ENCODE assay signal across 36 cellular contexts in the genomic region with DNA sequence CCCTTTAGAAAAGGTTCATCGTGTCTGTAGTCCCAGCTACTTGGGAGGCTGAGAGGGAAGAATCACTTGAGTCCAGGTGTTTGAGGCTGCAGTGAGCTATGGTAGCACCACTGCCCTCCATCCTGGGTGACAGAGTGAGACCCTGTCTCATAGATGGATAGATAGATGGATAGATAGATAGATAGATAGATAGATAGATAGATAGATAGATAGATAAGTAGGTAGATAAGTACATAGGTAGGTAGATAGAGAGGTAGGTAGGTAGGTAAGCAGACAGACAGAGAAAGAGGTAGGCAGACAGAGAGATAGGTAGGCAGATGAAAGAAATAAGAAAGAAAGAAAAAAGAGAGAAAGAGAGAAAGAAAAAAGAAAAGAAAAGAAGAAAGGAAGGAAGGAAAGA.
"Had no signal": no experiment of that assay in that cellular context is flagged by ENCODE, and none has a peak within 500 bp of the region (broad histone marks: within the 10 kb centered on the region; RNA-seq: fewer than 3 reads in every experiment).

No MANE protein-coding gene starts in this region.

- H3K4me1 ChIP-seq: adrenal gland, ascending aorta, body of pancreas, breast epithelium, colonic mucosa had no signal

- H3K27me3 Mint-ChIP-seq: activated naive CD8-positive, alpha-beta T cell treated with anti-CD3 and anti-CD28 coated beads, Interleukin-2, amount 10 ng/mL, durations not matched to agents 7 days and 5 days had no signal

- H3K27me3 ChIP-seq: adrenal gland, ascending aorta, colonic mucosa had no signal

- H3K4me1 Mint-ChIP-seq: activated naive CD4-positive, alpha-beta T cell treated with anti-CD3 and anti-CD28 coated beads, Interleukin-2, amount 10 ng/mL, durations not matched to agents 7 days and 5 days; activated naive CD4-positive, alpha-beta T cell treated with anti-CD3 and anti-CD28 coated beads, Interleukin-2, amount 50 U/mL, for 24 hours; activated naive CD8-positive, alpha-beta T cell treated with anti-CD3 and anti-CD28 coated beads for 36 hours; activated naive CD8-positive, alpha-beta T cell treated with anti-CD3 and anti-CD28 coated beads, Interleukin-2, amount 10 ng/mL, durations not matched to agents 7 days and 5 days; activated naive CD8-positive, alpha-beta T cell treated with anti-CD3 and anti-CD28 coated beads, Interleukin-2, amount 50 U/mL, for 24 hours; activated T-helper 17 cell treated with anti-CD3 and anti-CD28 coated beads, Interleukin-2, amount 50 U/mL, for 72 hours; central memory CD8-positive, alpha-beta T cell had no signal

- ATAC-seq: activated naive CD4-positive, alpha-beta T cell treated with anti-CD3 and anti-CD28 coated beads, Interleukin-2, amount 50 U/mL, for 72 hours; activated naive CD8-positive, alpha-beta T cell treated with anti-CD3 and anti-CD28 coated beads, Interleukin-2, amount 50 U/mL, for 24 hours; activated T-cell treated with anti-CD3 and anti-CD28 coated beads, Interleukin-2, amount 50 U/mL, for 4 hours; activated T-cell treated with anti-CD3 and anti-CD28 coated beads, Interleukin-2, amount 50 U/mL, for 72 hours; activated T-helper 17 cell treated with anti-CD3 and anti-CD28 coated beads, Interleukin-2, amount 50 U/mL, for 72 hours; body of pancreas had no signal

- FAIRE-seq: astrocyte, bronchial epithelial cell, colon had no signal

- H3K36me3 Mint-ChIP-seq: activated naive CD4-positive, alpha-beta T cell treated with anti-CD3 and anti-CD28 coated beads, Interleukin-2, amount 10 ng/mL, durations not matched to agents 7 days and 5 days; activated naive CD4-positive, alpha-beta T cell treated with anti-CD3 and anti-CD28 coated beads, Interleukin-2, amount 50 U/mL, for 24 hours; activated naive CD4-positive, alpha-beta T cell treated with anti-CD3 and anti-CD28 coated beads, Interleukin-2, amount 50 U/mL, for 72 hours; activated naive CD8-positive, alpha-beta T cell; activated naive CD8-positive, alpha-beta T cell treated with anti-CD3 and anti-CD28 coated beads for 36 hours; activated naive CD8-positive, alpha-beta T cell treated with anti-CD3 and anti-CD28 coated beads, Interleukin-2, amount 10 ng/mL, durations not matched to agents 7 days and 5 days had no signal

- H3K4me3 ChIP-seq: adrenal gland, ascending aorta, body of pancreas, breast epithelium, cardiac muscle cell, colonic mucosa had no signal

- H3K27ac Mint-ChIP-seq: activated naive CD4-positive, alpha-beta T cell treated with anti-CD3 and anti-CD28 coated beads for 36 hours; activated naive CD4-positive, alpha-beta T cell treated with anti-CD3 and anti-CD28 coated beads, Interleukin-2, amount 10 ng/mL, durations not matched to agents 7 days and 5 days; activated naive CD4-positive, alpha-beta T cell treated with anti-CD3 and anti-CD28 coated beads, Interleukin-2, amount 50 U/mL, for 24 hours; activated naive CD4-positive, alpha-beta T cell treated with anti-CD3 and anti-CD28 coated beads, Interleukin-2, amount 50 U/mL, for 72 hours; activated naive CD8-positive, alpha-beta T cell; activated naive CD8-positive, alpha-beta T cell treated with anti-CD3 and anti-CD28 coated beads for 36 hours; activated naive CD8-positive, alpha-beta T cell treated with anti-CD3 and anti-CD28 coated beads, Interleukin-2, amount 10 ng/mL, durations not matched to agents 7 days and 5 days; activated naive CD8-positive, alpha-beta T cell treated with anti-CD3 and anti-CD28 coated beads, Interleukin-2, amount 50 U/mL, for 24 hours; activated T-cell treated with anti-CD3 and anti-CD28 coated beads, Interleukin-2, amount 50 U/mL, for 72 hours; activated T-helper 1 cell treated with anti-CD3 and anti-CD28 coated beads, Interleukin-12 subunit alpha, Interleukin-12 subunit beta, Interleukin-2, Interleukin-4 antibody, amounts not matched to agents 30 ng/mL and 10 ng/mL and 1 ng/mL, durations not matched to agents 14 hours and 24 hours and 36 hours; activated T-helper 17 cell treated with anti-CD3 and anti-CD28 coated beads, Interleukin-2, amount 50 U/mL, for 72 hours; activated T-helper 2 cell treated with anti-CD3 and anti-CD28 coated beads, Interferon-gamma antibody, Interleukin-2, Interleukin-4, amounts not matched to agents 10 μg/mL and 5 μg/mL and 100 μg/mL, durations not matched to agents 14 hours and 24 hours and 36 hours had no signal

- H3K27ac ChIP-seq: adrenal gland, ascending aorta, body of pancreas, brain microvascular endothelial cell, breast epithelium, cardiac muscle cell, colonic mucosa had no signal

- H3K9me3 ChIP-seq: adrenal gland, ascending aorta, body of pancreas, breast epithelium, colonic mucosa had no signal

- H3K4me3 Mint-ChIP-seq: activated naive CD4-positive, alpha-beta T cell treated with anti-CD3 and anti-CD28 coated beads for 36 hours; activated naive CD4-positive, alpha-beta T cell treated with anti-CD3 and anti-CD28 coated beads, Interleukin-2, amount 10 ng/mL, durations not matched to agents 7 days and 5 days; activated naive CD4-positive, alpha-beta T cell treated with anti-CD3 and anti-CD28 coated beads, Interleukin-2, amount 50 U/mL, for 24 hours; activated naive CD8-positive, alpha-beta T cell; activated naive CD8-positive, alpha-beta T cell treated with anti-CD3 and anti-CD28 coated beads for 36 hours; activated naive CD8-positive, alpha-beta T cell treated with anti-CD3 and anti-CD28 coated beads, Interleukin-2, amount 10 ng/mL, durations not matched to agents 7 days and 5 days; activated naive CD8-positive, alpha-beta T cell treated with anti-CD3 and anti-CD28 coated beads, Interleukin-2, amount 50 U/mL, for 24 hours; activated T-cell treated with anti-CD3 and anti-CD28 coated beads, Interleukin-2, amount 50 U/mL, for 4 hours; activated T-cell treated with anti-CD3 and anti-CD28 coated beads, Interleukin-2, amount 50 U/mL, for 72 hours; activated T-helper 1 cell treated with anti-CD3 and anti-CD28 coated beads, Interleukin-12 subunit alpha, Interleukin-12 subunit beta, Interleukin-2, Interleukin-4 antibody, amounts not matched to agents 30 ng/mL and 10 ng/mL and 1 ng/mL, durations not matched to agents 14 hours and 24 hours and 36 hours; activated T-helper 17 cell treated with anti-CD3 and anti-CD28 coated beads, Interleukin-2, amount 50 U/mL, for 72 hours; brain; central memory CD8-positive, alpha-beta T cell had no signal

- H3K9me3 Mint-ChIP-seq: activated naive CD4-positive, alpha-beta T cell treated with anti-CD3 and anti-CD28 coated beads for 36 hours; activated naive CD4-positive, alpha-beta T cell treated with anti-CD3 and anti-CD28 coated beads, Interleukin-2, amount 10 ng/mL, durations not matched to agents 7 days and 5 days; activated naive CD4-positive, alpha-beta T cell treated with anti-CD3 and anti-CD28 coated beads, Interleukin-2, amount 50 U/mL, for 24 hours; activated naive CD4-positive, alpha-beta T cell treated with anti-CD3 and anti-CD28 coated beads, Interleukin-2, amount 50 U/mL, for 72 hours; activated naive CD8-positive, alpha-beta T cell treated with anti-CD3 and anti-CD28 coated beads, Interleukin-2, amount 10 ng/mL, durations not matched to agents 7 days and 5 days; activated naive CD8-positive, alpha-beta T cell treated with anti-CD3 and anti-CD28 coated beads, Interleukin-2, amount 50 U/mL, for 24 hours; activated T-cell treated with anti-CD3 and anti-CD28 coated beads, Interleukin-2, amount 50 U/mL, for 4 hours; activated T-helper 1 cell treated with anti-CD3 and anti-CD28 coated beads, Interleukin-12 subunit alpha, Interleukin-12 subunit beta, Interleukin-2, Interleukin-4 antibody, amounts not matched to agents 30 ng/mL and 10 ng/mL and 1 ng/mL, durations not matched to agents 14 hours and 24 hours and 36 hours; activated T-helper 17 cell treated with anti-CD3 and anti-CD28 coated beads, Interleukin-2, amount 50 U/mL, for 72 hours; activated T-helper 2 cell treated with anti-CD3 and anti-CD28 coated beads, Interferon-gamma antibody, Interleukin-2, Interleukin-4, amounts not matched to agents 10 μg/mL and 5 μg/mL and 100 μg/mL, durations not matched to agents 14 hours and 24 hours and 36 hours; central memory CD8-positive, alpha-beta T cell had no signal

- H3K36me3 ChIP-seq: adrenal gland, ascending aorta, brain microvascular endothelial cell, breast epithelium, cardiac muscle cell, colonic mucosa had no signal

- DNase-seq: activated effector memory CD4-positive, alpha-beta T cell treated with anti-CD3 and anti-CD28 coated beads, Interleukin-2, amount 50 U/mL, for 16 hours; activated effector memory CD4-positive, alpha-beta T cell treated with Interleukin-2 at 50 U/mL for 16 hours; activated gamma-delta T cell; activated gamma-delta T cell treated with Interleukin-2 at 50 U/mL for 16 hours; activated naive CD4-positive, alpha-beta T cell; activated naive CD4-positive, alpha-beta T cell treated with anti-CD3 and anti-CD28 coated beads for 36 hours; activated naive CD4-positive, alpha-beta T cell treated with anti-CD3 and anti-CD28 coated beads, Interleukin-2, amount 10 ng/mL, durations not matched to agents 7 days and 5 days; activated naive CD4-positive, alpha-beta T cell treated with anti-CD3 and anti-CD28 coated beads, Interleukin-2, amount 50 U/mL, for 16 hours; activated naive CD4-positive, alpha-beta T cell treated with Interleukin-2 at 50 U/mL for 16 hours; activated naive CD8-positive, alpha-beta T cell treated with anti-CD3 and anti-CD28 coated beads, Interleukin-2, amount 10 ng/mL, durations not matched to agents 7 days and 5 days; activated naive CD8-positive, alpha-beta T cell treated with anti-CD3 and anti-CD28 coated beads, Interleukin-2, amount 50 U/mL, for 24 hours; activated T-cell treated with anti-CD3 and anti-CD28 coated beads, Interleukin-2, amount 50 U/mL, for 4 hours; activated T-cell treated with anti-CD3 and anti-CD28 coated beads, Interleukin-2, amount 50 U/mL, for 48 hours; activated T-cell treated with anti-CD3 and anti-CD28 coated beads, Interleukin-2, amount 50 U/mL, for 72 hours; aorta; brain microvascular endothelial cell; central memory CD4-positive, alpha-beta T cell; cerebellar nuclear complex; colonic mucosa had no signal
